In the genomic region with DNA sequence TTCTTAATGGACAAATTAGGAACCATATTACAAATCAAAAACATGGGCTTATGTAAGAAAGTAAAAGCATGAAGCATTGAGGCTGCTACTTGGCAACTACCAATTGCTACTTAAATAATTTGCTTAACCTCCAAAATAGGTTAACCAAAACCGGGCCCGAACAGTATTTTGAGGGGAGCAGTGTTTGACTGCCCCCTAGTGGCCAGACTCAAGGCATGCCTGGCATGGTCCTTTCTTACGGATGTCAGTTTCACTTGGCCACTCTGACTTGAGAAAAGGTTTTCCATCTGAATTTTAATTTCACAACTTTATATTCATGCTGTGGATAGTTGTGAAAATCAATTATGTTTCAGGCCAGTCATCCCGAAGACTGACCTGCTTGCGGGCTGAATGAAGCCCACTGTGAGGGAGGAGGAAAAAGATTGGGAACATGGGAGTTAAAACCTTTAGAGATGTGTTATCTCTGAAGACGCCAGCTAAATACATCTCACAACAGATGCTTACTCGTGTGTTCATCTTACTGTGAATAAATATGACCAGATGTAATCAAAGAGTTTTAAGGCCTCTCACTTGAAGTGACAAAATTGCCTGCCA, we compare ENCODE assay signal across 9 cellular contexts. TPM values are rescaled to one million over a fixed set of nuclear protein-coding genes. Genes with fewer than 3 reads are reported as not detected.
DNase-seq lines count a peak whose midpoint lies in the region; ATAC-seq and TF ChIP-seq lines count a peak whose summit lies in the region.
"Had no signal": no experiment of that assay in that cellular context is flagged by ENCODE, and none has a peak within 500 bp of the region (broad histone marks: within the 10 kb centered on the region; RNA-seq: fewer than 3 reads in every experiment).

No MANE protein-coding gene starts in this region.

- no peak overlapping the region for H2AFZ ChIP-seq in PC-3 (ENCODE audit: low read length)

- BruUV-seq in Caco-2 (replicated peaks; lab: Mats Ljungman, UMichigan) (no TSS peak), PC-3 (replicated peaks; lab: Mats Ljungman, UMichigan) (no TSS peak)

- H3K36me3 ChIP-seq in Caco-2 (ENCODE audit: control insufficient read depth, insufficient read depth, low read length) = no peaks in the 10 kb centered on the region
- no peaks in the 10 kb centered on the region for H3K36me3 ChIP-seq in PC-3 (ENCODE audit: low read depth, low read length)
- no peaks in the 10 kb centered on the region for H3K36me3 ChIP-seq in thoracic aorta

- no peaks in the 10 kb centered on the region for H3K4me1 Mint-ChIP-seq in Caco-2 (ENCODE audit: low read depth, unreplicated experiment)
- H3K4me1 Mint-ChIP-seq in activated T-helper 1 cell treated with anti-CD3 and anti-CD28 coated beads, Interleukin-12 subunit alpha, Interleukin-12 subunit beta, Interleukin-2, Interleukin-4 antibody, amounts not matched to agents 30 ng/mL and 10 ng/mL and 1 ng/mL, durations not matched to agents 14 hours and 24 hours and 36 hours (ENCODE audit: low read depth) = peaks cover 5% of the 10 kb centered on the region

- peaks cover 11% of the 10 kb centered on the region for H3K27me3 Mint-ChIP-seq in Caco-2 (ENCODE audit: insufficient read depth, unreplicated experiment)
- H3K27me3 Mint-ChIP-seq in activated T-helper 1 cell treated with anti-CD3 and anti-CD28 coated beads, Interleukin-12 subunit alpha, Interleukin-12 subunit beta, Interleukin-2, Interleukin-4 antibody, amounts not matched to agents 30 ng/mL and 10 ng/mL and 1 ng/mL, durations not matched to agents 14 hours and 24 hours and 36 hours (ENCODE audit: insufficient read depth) = peaks cover 5% of the 10 kb centered on the region
- H3K27me3 Mint-ChIP-seq: dendritic cell treated with granulocyte-macrophage colony-stimulating factor and Interleukin-4, amounts not matched to agents 40 ng/mL and 50 ng/mL, for 4 days had no signal

- H3K36me3 Mint-ChIP-seq in Caco-2 (ENCODE audit: insufficient read depth, unreplicated experiment) = no peaks in the 10 kb centered on the region
- H3K36me3 Mint-ChIP-seq in activated T-helper 1 cell treated with anti-CD3 and anti-CD28 coated beads, Interleukin-12 subunit alpha, Interleukin-12 subunit beta, Interleukin-2, Interleukin-4 antibody, amounts not matched to agents 30 ng/mL and 10 ng/mL and 1 ng/mL, durations not matched to agents 14 hours and 24 hours and 36 hours (ENCODE audit: low read depth) = no peaks in the 10 kb centered on the region

- TF ChIP-seq CTCF in Caco-2 (IDR thresholded peaks at IDR 0.05; ENCODE audit: insufficient read depth in 1 of 2, low read depth in 1 of 2, low read length in 1 of 2, severe bottlenecking in 1 of 2, unreplicated experiment in 1 of 2) = peak; percentile 96 to 97
- peak; percentile 93 for TF ChIP-seq CTCF in PC-3 (conservative IDR thresholded peaks at IDR 0.05; ENCODE audit: low read depth, low read length)
- TF ChIP-seq CTCF in foreskin keratinocyte (conservative IDR thresholded peaks at IDR 0.05) = peak; percentile 92
- TF ChIP-seq CTCF in omental fat pad (IDR thresholded peaks at IDR 0.05) = peak in 2 of 3 donors; percentile 11 to 77
- TF ChIP-seq CTCF in thoracic aorta (IDR thresholded peaks at IDR 0.05) = peak; percentile 94

- intact Hi-C loops in Caco-2 (cut with micrococcal nuclease; ENCODE audit: unreplicated experiment) (loop anchor here (1.0 to 5.0 kb wide), 6 partner anchors 85 to 543 kb away; partner anchors contain the start of gene B3GLCT), PC-3 (cut with micrococcal nuclease) (loop anchor here (1.0 to 5.0 kb wide), 3 partner anchors 55 to 311 kb away; no protein-coding TSS in a partner anchor)
- intact Hi-C loops in activated T-helper 1 cell treated with anti-CD3 and anti-CD28 coated beads, Interleukin-12 subunit alpha, Interleukin-12 subunit beta, Interleukin-2, Interleukin-4 antibody, amounts not matched to agents 30 ng/mL and 10 ng/mL and 1 ng/mL, durations not matched to agents 14 hours and 24 hours and 36 hours (cut with micrococcal nuclease) = loop anchor here (1.0 kb wide), 2 partner anchors 311 to 506 kb away; no protein-coding TSS in a partner anchor

- DNase-seq in Caco-2 (peak; percentile 61 to 77), PC-3 (peak; percentile 67), foreskin keratinocyte (peak in 1 of 2 donors; percentile 30), omental fat pad (ENCODE audit: low spot score) (peak; percentile 41), thoracic aorta (ENCODE audit: low spot score) (no peak)
- DNase-seq in activated T-helper 1 cell treated with anti-CD3 and anti-CD28 coated beads, Interleukin-12 subunit alpha, Interleukin-12 subunit beta, Interleukin-2, Interleukin-4 antibody, amounts not matched to agents 30 ng/mL and 10 ng/mL and 1 ng/mL, durations not matched to agents 14 hours and 24 hours and 36 hours (ENCODE audit: low spot score) = peak; percentile 45

- ATAC-seq in GM19397 (IDR thresholded peaks at IDR 0.05; ENCODE audit: unreplicated experiment) (peak; percentile 92), HG03571 (IDR thresholded peaks at IDR 0.05; ENCODE audit: unreplicated experiment) (peak; percentile 64), PC-3 (peak; percentile 73), foreskin keratinocyte (peak; percentile 88), omental fat pad (ENCODE audit: low FRiP score) (peak; percentile 70), thoracic aorta (ENCODE audit: insufficient number of reproducible peaks, low FRiP score, low read depth) (peak; percentile 49)

- CTCF ChIA-PET in Caco-2 (lab: Charles Lee) = interaction anchor here (1.9 kb wide), 1 partner anchor 204 kb away, joined by 9 read pairs; no protein-coding TSS in a partner anchor
- CTCF ChIA-PET in PC-3 (lab: Charles Lee) = no interaction called here

- H3K4me3 Mint-ChIP-seq in Caco-2 (ENCODE audit: unreplicated experiment) = no peak overlapping the region
- H3K4me3 Mint-ChIP-seq in activated T-helper 1 cell treated with anti-CD3 and anti-CD28 coated beads, Interleukin-12 subunit alpha, Interleukin-12 subunit beta, Interleukin-2, Interleukin-4 antibody, amounts not matched to agents 30 ng/mL and 10 ng/mL and 1 ng/mL, durations not matched to agents 14 hours and 24 hours and 36 hours = no peak overlapping the region
- H3K4me3 Mint-ChIP-seq: dendritic cell treated with granulocyte-macrophage colony-stimulating factor and Interleukin-4, amounts not matched to agents 40 ng/mL and 50 ng/mL, for 4 days had no signal

- no peaks in the 10 kb centered on the region for H3K79me2 ChIP-seq in PC-3 (ENCODE audit: low read length)

- H3F3A ChIP-seq in PC-3 (ENCODE audit: low read length, unreplicated experiment) = no peaks in the 10 kb centered on the region

- H3K4me1 ChIP-seq in Caco-2 = no peaks in the 10 kb centered on the region
- H3K4me1 ChIP-seq in PC-3 (ENCODE audit: insufficient read depth, low read length) = no peaks in the 10 kb centered on the region
- H3K4me1 ChIP-seq in foreskin keratinocyte = no peaks in the 10 kb centered on the region
- peaks cover 0 to 3% of the 10 kb centered on the region in 2 donors for H3K4me1 ChIP-seq in thoracic aorta (ENCODE audit: control insufficient read depth in 1 of 2, low read depth in 2 of 2)

- H3K4me3 ChIP-seq in Caco-2 (ENCODE audit: low read depth, low read length) (no peak overlapping the region), PC-3 (ENCODE audit: low read length) (no peak overlapping the region), thoracic aorta (no peak overlapping the region)

- no peak overlapping the region for H3K27ac ChIP-seq in PC-3 (ENCODE audit: low read length)
- H3K27ac ChIP-seq in foreskin keratinocyte = no peak overlapping the region
- H3K27ac ChIP-seq in thoracic aorta = no peak overlapping the region

- H3K9me3 Mint-ChIP-seq in Caco-2 (ENCODE audit: unreplicated experiment) = no peaks in the 10 kb centered on the region
- no peaks in the 10 kb centered on the region for H3K9me3 Mint-ChIP-seq in activated T-helper 1 cell treated with anti-CD3 and anti-CD28 coated beads, Interleukin-12 subunit alpha, Interleukin-12 subunit beta, Interleukin-2, Interleukin-4 antibody, amounts not matched to agents 30 ng/mL and 10 ng/mL and 1 ng/mL, durations not matched to agents 14 hours and 24 hours and 36 hours
- H3K9me3 Mint-ChIP-seq: dendritic cell treated with granulocyte-macrophage colony-stimulating factor and Interleukin-4, amounts not matched to agents 40 ng/mL and 50 ng/mL, for 4 days had no signal

- H3K27me3 ChIP-seq in Caco-2 (replicated peaks; ENCODE audit: control insufficient read depth, insufficient read depth, low read length) (no peaks in the 10 kb centered on the region), PC-3 (ENCODE audit: low read length) (peaks cover 53% of the 10 kb centered on the region), foreskin keratinocyte (peaks cover 11% of the 10 kb centered on the region), thoracic aorta (replicated peaks; ENCODE audit: insufficient read depth) (no peaks in the 10 kb centered on the region)

- H4K20me1 ChIP-seq in PC-3 (ENCODE audit: low read length) = no peaks in the 10 kb centered on the region

- no peak overlapping the region for H3K9ac ChIP-seq in PC-3 (ENCODE audit: low read length)

- POLR2A ChIA-PET in Caco-2 (lab: Charles Lee) (no interaction called here), PC-3 (lab: Charles Lee; ENCODE audit: unreplicated experiment) (no interaction called here)

- H3K9me2 ChIP-seq in PC-3 (replicated peaks; ENCODE audit: low read length) = no peaks in the 10 kb centered on the region

- H3K4me2 ChIP-seq in PC-3 (ENCODE audit: low read length) = peak overlapping the region; percentile 27; the same call in 1 of the 2 replicates

- H3K9me3 ChIP-seq in Caco-2 (no peaks in the 10 kb centered on the region), PC-3 (ENCODE audit: low read length) (no peaks in the 10 kb centered on the region), thoracic aorta (no peaks in the 10 kb centered on the region)

- H3K27ac Mint-ChIP-seq in Caco-2 (ENCODE audit: unreplicated experiment) = no peak overlapping the region
- H3K27ac Mint-ChIP-seq in activated T-helper 1 cell treated with anti-CD3 and anti-CD28 coated beads, Interleukin-12 subunit alpha, Interleukin-12 subunit beta, Interleukin-2, Interleukin-4 antibody, amounts not matched to agents 30 ng/mL and 10 ng/mL and 1 ng/mL, durations not matched to agents 14 hours and 24 hours and 36 hours = no peak overlapping the region
- H3K27ac Mint-ChIP-seq: dendritic cell treated with granulocyte-macrophage colony-stimulating factor and Interleukin-4, amounts not matched to agents 40 ng/mL and 50 ng/mL, for 4 days had no signal

RNA-seq across cellular contexts. Expression of gene RXFP2, which starts 2.9 kb away (rescaled TPM):
- not detected in 2 replicates for total RNA-seq in Caco-2 (2022)
- not detected in 2 replicates for total RNA-seq in PC-3 (2014; rRNA removed)
- total RNA-seq in activated T-helper 1 cell treated with anti-CD3 and anti-CD28 coated beads, Interleukin-12 subunit alpha, Interleukin-12 subunit beta, Interleukin-2, Interleukin-4 antibody, amounts not matched to agents 30 ng/mL and 10 ng/mL and 1 ng/mL, durations not matched to agents 14 hours and 24 hours and 36 hours = not detected in 2 replicates
- not detected in 2 replicates for total RNA-seq in foreskin keratinocyte
- polyA plus RNA-seq in foreskin keratinocyte = not detected in 2 replicates
- total RNA-seq in omental fat pad = under 1 TPM in 1 of 4 donors, not detected in 3; 0.63 TPM
- total RNA-seq in thoracic aorta = 1 to 10 TPM in 1 of 2 donors, under 1 TPM in 1; 0.21 to 3.0 TPM

Comparison
In these comparisons a context has a peak if more than half of its experiments do, and no peak if none do; other contexts are left out.
1. CTCF ChIP-seq: peak in every context shown above with its lines; median percentile 96 in Caco-2; 94 in thoracic aorta; 93 in PC-3; 92 in foreskin keratinocyte; 44 in omental fat pad.